In genomic region chr1:9300623-9301022, GRCh38 we compare ENCODE assay signal across 11 cellular contexts. TPM values are rescaled to one million over a fixed set of nuclear protein-coding genes. Genes with fewer than 3 reads are reported as not detected.
DNase-seq lines count a peak whose midpoint lies in the region; ATAC-seq, FAIRE-seq and TF ChIP-seq lines count a peak whose summit lies in the region.
"Had no signal": no experiment of that assay in that cellular context is flagged by ENCODE, and none has a peak within 500 bp of the region (broad histone marks: within the 10 kb centered on the region; RNA-seq: fewer than 3 reads in every experiment).

No MANE protein-coding gene starts in this region.

- TF ChIP-seq RAD21 in IMR-90 (IDR thresholded peaks at IDR 0.05; ENCODE audit: low read length), result no peak

- H3K27me3 ChIP-seq in IMR-90 (ENCODE audit: control insufficient read depth, insufficient read depth, low read length) (no peaks in the 10 kb centered on the region), ascending aorta (no peaks in the 10 kb centered on the region), keratinocyte (ENCODE audit: control insufficient read depth, extremely low read depth, insufficient read depth, low read length) (no peaks in the 10 kb centered on the region), thyroid gland (no peaks in the 10 kb centered on the region)

- DNase-seq in IMR-90 (no peak), ascending aorta (ENCODE audit: low spot score in 2 of 2) (no peak), keratinocyte (ENCODE audit: low read depth, low spot score) (no peak), thyroid gland (no peak), HuH-7 (ENCODE audit: low spot score) (no peak)
- no peak for DNase-seq in activated naive CD4-positive, alpha-beta T cell (lab: John Stamatoyannopoulos, UW)
- DNase-seq: activated CD4-positive, CD25-positive, alpha-beta regulatory T cell; NCI-H1048; posterior cingulate gyrus; stimulated activated CD4-positive, alpha-beta T cell treated with anti-CD3 and anti-CD28 coated beads, Interleukin-1b, Interleukin-23, amount 100 ng/mL, for 48 hours had no signal

- peak overlapping the region; percentile 94 for H4K91ac ChIP-seq in IMR-90 (ENCODE audit: insufficient read depth, low read depth, low read length)

- TF ChIP-seq CTCF in IMR-90 (conservative IDR thresholded peaks at IDR 0.05; ENCODE audit: low read depth, low read length), result no peak
- no peak for TF ChIP-seq CTCF in ascending aorta (IDR thresholded peaks at IDR 0.05)
- TF ChIP-seq CTCF in keratinocyte (optimal IDR thresholded peaks at IDR 0.05 in 1 of 3, IDR thresholded peaks at IDR 0.05 in 1 of 3, conservative IDR thresholded peaks at IDR 0.05 in 1 of 3; ENCODE audit: extremely low read depth in 1 of 3, insufficient read depth in 2 of 3, low read length in 3 of 3), result no peak
- no peak for TF ChIP-seq CTCF in thyroid gland (IDR thresholded peaks at IDR 0.05)

- H3K36me3 ChIP-seq in IMR-90 (ENCODE audit: control insufficient read depth, insufficient read depth, low read length), result peaks cover 4% of the 10 kb centered on the region; the same call in 1 of the 2 replicates
- no peaks in the 10 kb centered on the region for H3K36me3 ChIP-seq in ascending aorta
- H3K36me3 ChIP-seq in keratinocyte (ENCODE audit: control insufficient read depth in 2 of 2, extremely low read depth in 1 of 2, insufficient read depth in 2 of 2, low read length in 2 of 2), result peaks cover 14 to 18% of the 10 kb centered on the region in 2 experiments
- H3K36me3 ChIP-seq in thyroid gland, result no peaks in the 10 kb centered on the region

- H2AK5ac ChIP-seq in IMR-90 (ENCODE audit: low read depth, low read length), result peak overlapping the region; percentile 97

- in situ Hi-C loops in IMR-90 (cut with MboI; ENCODE audit: low sequenced_read_pairs), result no loop called here

- TF ChIP-seq POLR2A in IMR-90 (IDR thresholded peaks at IDR 0.05; ENCODE audit: low read depth, low read length) (no peak), thyroid gland (IDR thresholded peaks at IDR 0.05) (no peak)

- peak overlapping the region; percentile 80; the same call in 1 of the 2 replicates for H3K18ac ChIP-seq in IMR-90 (ENCODE audit: low read depth, low read length)

- WGBS in IMR-90 (ENCODE audit: extremely low coverage in 2 of 2, insufficient read length in 1 of 2), 2 experiments, result no CpG with 5 or more reads among the region's 5 CpGs
- 83 to 90% methylated on average over 4 to 5 of the region's 5 CpGs for WGBS in thyroid gland, 2 donors

- H4K8ac ChIP-seq in IMR-90 (ENCODE audit: low read depth in 2 of 2, low read length in 2 of 2), result peak overlapping the region; percentile 37 to 58; a peak in 3 of 4 replicates

- no peak overlapping the region for H2AFZ ChIP-seq in IMR-90 (replicated peaks; ENCODE audit: low read length, poor library complexity)
- H2AFZ ChIP-seq in keratinocyte (ENCODE audit: control insufficient read depth, low read length), result no peak overlapping the region

- dilution Hi-C loops in IMR-90 (cut with HindIII; ENCODE audit: low sequenced_read_pairs, unreplicated experiment), result no loop called here
- dilution Hi-C loops in keratinocyte (cut with MboI; ENCODE audit: extremely low pct_ligation_motif_present, low sequenced_read_pairs), result no loop called here

- H3K14ac ChIP-seq in IMR-90 (replicated peaks; ENCODE audit: low read depth, low read length), result peak overlapping the region; percentile 90

- POLR2A ChIA-PET in IMR-90 (lab: Charles Lee; ENCODE audit: unreplicated experiment), result no interaction called here

- intact Hi-C loops in IMR-90 (cut with micrococcal nuclease), result no loop called here
- intact Hi-C loops in ascending aorta (cut with DNase I), result no loop called here
- intact Hi-C loops in thyroid gland (cut with DNase I), result no loop called here

- peak overlapping the region; percentile 82; the same call in 2 of the 3 replicates for H2BK15ac ChIP-seq in IMR-90 (ENCODE audit: low read depth, low read length)

- H2AK9ac ChIP-seq in IMR-90 (replicated peaks; ENCODE audit: low read depth, low read length, poor library complexity), result peak overlapping the region; percentile 7

- peak overlapping the region; percentile 83; the same call in 1 of the 2 replicates for H3K23ac ChIP-seq in IMR-90 (ENCODE audit: low read depth, low read length)

- no TSS peak for BruUV-seq in IMR-90 (replicated peaks; lab: Mats Ljungman, UMichigan)

- peak overlapping the region; percentile 21; the same call in 1 of the 2 replicates for H3K56ac ChIP-seq in IMR-90 (ENCODE audit: extremely low read depth, insufficient read depth, low read length)

- peak overlapping the region; percentile 75 for H2BK5ac ChIP-seq in IMR-90 (ENCODE audit: low read depth, low read length, poor library complexity, severe bottlenecking)

- ATAC-seq in IMR-90 (ENCODE audit: low read depth) (no peak), GM18870 (IDR thresholded peaks at IDR 0.05; ENCODE audit: unreplicated experiment) (no peak)

- CTCF ChIA-PET in IMR-90 (lab: Yijun Ruan, JAX), result no interaction called here

- H4K5ac ChIP-seq in IMR-90 (ENCODE audit: low read depth, low read length), result peak overlapping the region; percentile 80

- peaks cover 56 to 93% of the 10 kb centered on the region in 2 experiments for H3K79me1 ChIP-seq in IMR-90 (ENCODE audit: low read depth in 1 of 2, low read length in 2 of 2)

- peak overlapping the region; percentile 44 for H2BK20ac ChIP-seq in IMR-90 (ENCODE audit: low read depth, low read length)

- peaks cover 83% of the 10 kb centered on the region for H3K79me2 ChIP-seq in keratinocyte (ENCODE audit: control insufficient read depth, insufficient read depth, low read length)

- H3K9me3 ChIP-seq in IMR-90 (ENCODE audit: control insufficient read depth, insufficient read depth, low read length) (no peaks in the 10 kb centered on the region), ascending aorta (no peaks in the 10 kb centered on the region), keratinocyte (ENCODE audit: control insufficient read depth, low read depth, low read length) (no peaks in the 10 kb centered on the region), thyroid gland (no peaks in the 10 kb centered on the region)

- H3K9me1 ChIP-seq in IMR-90 (ENCODE audit: insufficient read depth, low read length) (peaks cover 59% of the 10 kb centered on the region), keratinocyte (ENCODE audit: control insufficient read depth, extremely low read depth, insufficient read depth, low read length) (peaks cover 6% of the 10 kb centered on the region)

- H3K27ac ChIP-seq in IMR-90 (ENCODE audit: insufficient read depth, low read length) (0 out of 2 replicates have a peak overlapping the region, but pooled peaks have one; percentile 7), ascending aorta (peak overlapping the region; percentile 35 to 82), keratinocyte (ENCODE audit: control insufficient read depth, insufficient read depth, low read length) (peak overlapping the region; percentile 57), thyroid gland (peak overlapping the region; percentile 91 to 95 (median 94))

- H3K4me2 ChIP-seq in IMR-90 (ENCODE audit: low read depth, low read length) (no peak overlapping the region), keratinocyte (ENCODE audit: control insufficient read depth, extremely low read depth, insufficient read depth, low read depth, low read length) (peak overlapping the region; percentile 66)

- peak overlapping the region; percentile 90 for H2BK120ac ChIP-seq in IMR-90 (ENCODE audit: low read depth, low read length)

- H3K9ac ChIP-seq in IMR-90 (ENCODE audit: low read depth, low read length) (no peak overlapping the region), keratinocyte (ENCODE audit: control insufficient read depth, extremely low read depth, insufficient read depth, low read length) (peak overlapping the region; percentile 19)

- H4K20me1 ChIP-seq in IMR-90 (ENCODE audit: insufficient read depth, low read length) (peaks cover 79% of the 10 kb centered on the region), keratinocyte (ENCODE audit: control insufficient read depth, extremely low read depth, insufficient read depth, low read length) (peaks cover 8% of the 10 kb centered on the region)

- H3K4me1 ChIP-seq in IMR-90 (ENCODE audit: control insufficient read depth, insufficient read depth, low read length) (peaks cover 30% of the 10 kb centered on the region), ascending aorta (peaks cover 24 to 66% of the 10 kb centered on the region in 2 donors), keratinocyte (ENCODE audit: control insufficient read depth, extremely low read depth, insufficient read depth, low read length) (peaks cover 41% of the 10 kb centered on the region), thyroid gland (peaks cover 76 to 92% of the 10 kb centered on the region in 2 donors)

- no peak for FAIRE-seq in keratinocyte (lab: Jason Lieb, UNC)

- no peak overlapping the region for H3K4me3 ChIP-seq in IMR-90 (ENCODE audit: insufficient read depth, low read depth, low read length)
- H3K4me3 ChIP-seq in ascending aorta, result no peak overlapping the region
- no peak overlapping the region for H3K4me3 ChIP-seq in keratinocyte (ENCODE audit: control insufficient read depth in 2 of 3, extremely low read depth in 1 of 3, insufficient read depth in 2 of 3, low read depth in 1 of 3, low read length in 3 of 3)
- no peak overlapping the region for H3K4me3 ChIP-seq in thyroid gland (replicated peaks in 1 of 3)

- peak overlapping the region; percentile 97 for H3K4ac ChIP-seq in IMR-90 (ENCODE audit: low read depth, low read length)

TF ChIP-seq in IMR-90, 13 proteins besides CTCF, POLR2A, EP300 and RAD21:
- TF ChIP-seq MAFK (IDR thresholded peaks at IDR 0.05; ENCODE audit: low read depth, low read length), result no peak

RNA-seq across cellular contexts. Expression of gene SPSB1, which starts 7.9 kb away (rescaled TPM):
- 15.0 and 16.7 TPM in 2 replicates for total RNA-seq in IMR-90 (2012; rRNA removed)
- 17.6 and 19.8 TPM in 2 replicates for polyA plus RNA-seq in IMR-90 (2012; rRNA removed)
- 22.0 and 35.7 TPM in 2 replicates for polyA plus RNA-seq in IMR-90 (2012; cell fraction: cytosol; rRNA removed)
- polyA plus RNA-seq in IMR-90 (2012; cell fraction: nucleus; rRNA removed; ENCODE audit: low replicate concordance), result 16.5 and 24.0 TPM in 2 replicates
- total RNA-seq in ascending aorta, result 64.9 TPM
- 16.9 to 43.2 TPM (median 19.8 TPM) in 3 replicates for polyA plus RNA-seq in keratinocyte
- polyA plus RNA-seq in keratinocyte (2011; ENCODE audit: low read depth), result 19.8 TPM
- 12.1 and 17.8 TPM in 2 replicates for polyA plus RNA-seq in keratinocyte (2011; cell fraction: cytosol; rRNA removed)
- polyA plus RNA-seq in keratinocyte (2011; cell fraction: nucleus; rRNA removed), result 19.7 and 26.5 TPM in 2 replicates
- 18.5 and 23.4 TPM in 2 replicates for polyA plus RNA-seq in keratinocyte (2012; ENCODE audit: low replicate concordance)
- polyA minus RNA-seq in keratinocyte, result 14.3 to 41.7 TPM (median 16.8 TPM) in 3 replicates
- 18.4 TPM for polyA minus RNA-seq in keratinocyte (2011; cell fraction: cytosol; rRNA and poly(A)+ RNA removed)
- polyA minus RNA-seq in keratinocyte (2011; cell fraction: nucleus; rRNA and poly(A)+ RNA removed), result 19.2 and 24.3 TPM in 2 replicates
- total RNA-seq in thyroid gland, result 10 to 100 TPM; 30.5 to 65.0 (median 36.2) TPM

Comparison
In these comparisons a context has a peak if more than half of its experiments do, and no peak if none do; other contexts are left out.
1. H3K27ac ChIP-seq: peak in every context shown above with its lines; median percentile 94 in thyroid gland; 58 in ascending aorta; 57 in keratinocyte; 7 in IMR-90.